Comparison of ENCODE assay signal across 38 cellular contexts in genomic region chr17:50822550-50822949, GRCh38. TPM values are rescaled to one million over a fixed set of nuclear protein-coding genes. Genes with fewer than 3 reads are reported as not detected.
"Had no signal": no experiment of that assay in that cellular context is flagged by ENCODE, and none has a peak within 500 bp of the region (broad histone marks: within the 10 kb centered on the region; RNA-seq: fewer than 3 reads in every experiment).

No MANE protein-coding gene starts in this region.

- H3K36me3 ChIP-seq: MG63 had no signal

- H3K27me3 ChIP-seq: MG63 had no signal

- H3K4me3 ChIP-seq: MG63 had no signal

- DNase-seq: Karpas-422, Kasumi-1, MG63, MM.1S, MV-4-11, NCI-H1048, NCI-H1092, NCI-H1092 treated with DMSO at 0.1 percent for 48 hours, NCI-H1105, NCI-H1105 treated with DMSO at 0.1 percent for 48 hours, NCI-H1417, NCI-H1417 treated with DMSO at 0.1 percent for 48 hours, NCI-H1436, NCI-H1436 treated with DMSO at 0.1 percent for 48 hours, NCI-H146, NCI-H1694, NCI-H1694 treated with DMSO at 0.1 percent for 48 hours, NCI-H187, NCI-H187 treated with DMSO at 0.1 percent for 48 hours, NCI-H1930, NCI-H2029, NCI-H2029 treated with DMSO at 0.1 percent for 48 hours, NCI-H2081, NCI-H2081 treated with DMSO at 0.1 percent for 48 hours, NCI-H2107, NCI-H2171, NCI-H2171 treated with DMSO at 0.1 percent for 48 hours, NCI-H2227 treated with DMSO at 0.1 percent for 48 hours, NCI-H226, NCI-H345, NCI-H446, NCI-H446 treated with DMSO at 0.1 percent for 48 hours, NCI-H510A, NCI-H510A treated with DMSO at 0.1 percent for 48 hours had no signal

RNA-seq across cellular contexts. Expression of gene WFIKKN2, which starts 12.8 kb away (rescaled TPM):
- total RNA-seq: LHCN-M2, M059J, MCF 10A, NCI-H460 had no signal

RNA-seq across cellular contexts. Expression of gene ANKRD40CL, which starts 55.2 kb away (rescaled TPM):
- total RNA-seq: LHCN-M2, M059J, MCF 10A, NCI-H460 had no signal
